ENCODE assay signal across 33 cellular contexts in genomic region chr16:26721290-26721689, GRCh38.
"Had no signal": no experiment of that assay in that cellular context is flagged by ENCODE, and none has a peak within 500 bp of the region (broad histone marks: within the 10 kb centered on the region; RNA-seq: fewer than 3 reads in every experiment).

No MANE protein-coding gene starts in this region.

- H3K4me3 ChIP-seq: adrenal gland, body of pancreas, breast epithelium had no signal

- H3K27ac ChIP-seq: adrenal gland, body of pancreas, brain microvascular endothelial cell, breast epithelium, VCaP had no signal

- H3K27me3 ChIP-seq: body of pancreas, brain microvascular endothelial cell, breast epithelium had no signal

- ATAC-seq: activated CD8-positive, alpha-beta T cell treated with anti-CD3 and anti-CD28 coated beads for 36 hours; activated naive CD4-positive, alpha-beta T cell treated with anti-CD3 and anti-CD28 coated beads, Interleukin-2, amount 50 U/mL, for 72 hours; activated T-cell treated with anti-CD3 and anti-CD28 coated beads, Interleukin-2, amount 50 U/mL, for 4 hours; activated T-cell treated with anti-CD3 and anti-CD28 coated beads, Interleukin-2, amount 50 U/mL, for 72 hours; activated T-helper 17 cell treated with anti-CD3 and anti-CD28 coated beads, Interleukin-2, amount 50 U/mL, for 72 hours; body of pancreas had no signal

- DNase-seq: activated B cell treated with CpG ODN at 0.5 μM for 24 hours; activated CD4-positive, alpha-beta memory T cell treated with anti-CD3 and anti-CD28 coated beads for 36 hours; activated CD4-positive, alpha-beta T cell treated with anti-CD3 and anti-CD28 coated beads for 4 hours; activated CD4-positive, alpha-beta T cell treated with anti-CD3 and anti-CD28 coated beads, Interleukin-2, amount 10 ng/mL, durations not matched to agents 24 days and 14 days; activated CD4-positive, alpha-beta T cell treated with anti-CD3 and anti-CD28 coated beads, Interleukin-2, amount 50 U/mL, for 1 hour; activated CD4-positive, alpha-beta T cell treated with anti-CD3 and anti-CD28 coated beads, Interleukin-2, amount 50 U/mL, for 4 hours; activated CD4-positive, CD25-positive, alpha-beta regulatory T cell treated with anti-CD3 and anti-CD28 coated beads, Interleukin-2, amount 50 U/mL, for 72 hours; activated CD8-positive, alpha-beta memory T cell treated with anti-CD3 and anti-CD28 coated beads, Interleukin-2, amount 50 U/mL, for 4 hours; activated CD8-positive, alpha-beta T cell treated with anti-CD3 and anti-CD28 coated beads for 36 hours; activated effector memory CD4-positive, alpha-beta T cell treated with anti-CD3 and anti-CD28 coated beads, Interleukin-2, amount 50 U/mL, for 16 hours; activated gamma-delta T cell treated with Interleukin-2 at 50 U/mL for 16 hours; activated naive CD4-positive, alpha-beta T cell; activated naive CD4-positive, alpha-beta T cell treated with anti-CD3 and anti-CD28 coated beads for 36 hours; activated naive CD4-positive, alpha-beta T cell treated with anti-CD3 and anti-CD28 coated beads, Interleukin-2, amount 50 U/mL, for 16 hours; activated naive CD8-positive, alpha-beta T cell treated with anti-CD3 and anti-CD28 coated beads for 36 hours; activated T-cell treated with anti-CD3 and anti-CD28 coated beads for 4 hours; activated T-cell treated with anti-CD3 and anti-CD28 coated beads, Interleukin-2, amount 50 U/mL, for 1 hour; activated T-cell treated with anti-CD3 and anti-CD28 coated beads, Interleukin-2, amount 50 U/mL, for 4 hours; activated T-cell treated with anti-CD3 and anti-CD28 coated beads, Interleukin-2, amount 50 U/mL, for 72 hours; adrenal gland; amniotic stem cell; aorta; body of pancreas; brain microvascular endothelial cell; cerebellar nuclear complex; T-helper 2 cell; T-helper 9 cell had no signal

- FAIRE-seq: astrocyte, TTC549 had no signal

- H3K36me3 ChIP-seq: adrenal gland, brain microvascular endothelial cell, breast epithelium had no signal

- H3K4me1 ChIP-seq: adrenal gland, body of pancreas, breast epithelium had no signal

- H3K9me3 ChIP-seq: adrenal gland, body of pancreas, breast epithelium had no signal
